Comparison of ENCODE assay signal across 8 cellular contexts in genomic region chr16:69123894-69124293, GRCh38. TPM values are rescaled to one million over a fixed set of nuclear protein-coding genes. Genes with fewer than 3 reads are reported as not detected.
DNase-seq lines count a peak whose midpoint lies in the region; ATAC-seq and TF ChIP-seq lines count a peak whose summit lies in the region.

No MANE protein-coding gene starts in this region.

- H3K36me3 ChIP-seq in Peyer's patch: peaks cover 0 to 23% (median 0%) of the 10 kb centered on the region in 3 donors
- H3K36me3 ChIP-seq in prostate gland: peaks cover 0 to 16% of the 10 kb centered on the region in 2 donors

- no peaks in the 10 kb centered on the region for H3K27me3 Mint-ChIP-seq in activated T-cell treated with anti-CD3 and anti-CD28 coated beads, Interleukin-2, amount 50 U/mL, for 72 hours (ENCODE audit: low read depth)

- H3K27ac ChIP-seq in Peyer's patch (no peak overlapping the region), foreskin keratinocyte (no peak overlapping the region), prostate gland (no peak overlapping the region)

- TF ChIP-seq POLR2A in Peyer's patch (IDR thresholded peaks at IDR 0.05): no peak
- no peak for TF ChIP-seq POLR2A in prostate gland (IDR thresholded peaks at IDR 0.05)

- WGBS in prostate gland: 77% methylated on average over 3 of the region's 3 CpGs

- no peak overlapping the region for H3K4me3 ChIP-seq in Peyer's patch
- no peak overlapping the region for H3K4me3 ChIP-seq in prostate gland

- TF ChIP-seq CTCF in Peyer's patch (IDR thresholded peaks at IDR 0.05): peak; percentile 33 to 84 (median 74)
- peak; percentile 83 for TF ChIP-seq CTCF in foreskin keratinocyte (conservative IDR thresholded peaks at IDR 0.05)
- TF ChIP-seq CTCF in prostate gland (IDR thresholded peaks at IDR 0.05): peak; percentile 13 to 77 (median 74)

- H3K4me3 Mint-ChIP-seq in activated T-cell treated with anti-CD3 and anti-CD28 coated beads, Interleukin-2, amount 50 U/mL, for 72 hours: no peak overlapping the region

- ATAC-seq in activated T-cell treated with anti-CD3 and anti-CD28 coated beads, Interleukin-2, amount 50 U/mL, for 72 hours (replicated peaks in 1 of 2): peak; percentile 47 to 49
- ATAC-seq in foreskin keratinocyte (no peak), HG02763 (IDR thresholded peaks at IDR 0.05; ENCODE audit: unreplicated experiment) (no peak)

- no peaks in the 10 kb centered on the region for H3K9me3 Mint-ChIP-seq in activated T-cell treated with anti-CD3 and anti-CD28 coated beads, Interleukin-2, amount 50 U/mL, for 72 hours

- H3K4me1 ChIP-seq in Peyer's patch (no peaks in the 10 kb centered on the region), foreskin keratinocyte (no peaks in the 10 kb centered on the region), prostate gland (replicated peaks) (no peaks in the 10 kb centered on the region)

- DNase-seq in COR-L47 (lab: John Stamatoyannopoulos, UW): peak; percentile 63
- DNase-seq in HuH-7 (ENCODE audit: low spot score): peak; percentile 64
- peak in 2 of 3 donors; percentile 50 to 82 for DNase-seq in Peyer's patch
- DNase-seq in activated T-cell treated with anti-CD3 and anti-CD28 coated beads, Interleukin-2, amount 50 U/mL, for 72 hours: peak; percentile 59 to 68
- peak in 1 of 2 donors; percentile 54 for DNase-seq in foreskin keratinocyte
- DNase-seq in prostate gland (ENCODE audit: low spot score): no peak
- DNase-seq in GM19240 (ENCODE audit: insufficient read length, low spot score): no peak

- peaks cover 5 to 8% of the 10 kb centered on the region in 2 donors for H3K36me3 Mint-ChIP-seq in activated T-cell treated with anti-CD3 and anti-CD28 coated beads, Interleukin-2, amount 50 U/mL, for 72 hours (ENCODE audit: insufficient read depth in 2 of 2)

- H3K4me1 Mint-ChIP-seq in activated T-cell treated with anti-CD3 and anti-CD28 coated beads, Interleukin-2, amount 50 U/mL, for 72 hours (ENCODE audit: low read depth): peaks cover 7% of the 10 kb centered on the region

- intact Hi-C loops in prostate gland (cut with DNase I): no loop called here

- H3K27me3 ChIP-seq in Peyer's patch (no peaks in the 10 kb centered on the region), foreskin keratinocyte (no peaks in the 10 kb centered on the region), prostate gland (replicated peaks; ENCODE audit: insufficient read depth) (no peaks in the 10 kb centered on the region)

- H3K27ac Mint-ChIP-seq in activated T-cell treated with anti-CD3 and anti-CD28 coated beads, Interleukin-2, amount 50 U/mL, for 72 hours: no peak overlapping the region

- H3K9me3 ChIP-seq in Peyer's patch (no peaks in the 10 kb centered on the region), prostate gland (no peaks in the 10 kb centered on the region)

RNA-seq across cellular contexts. Expression of gene CHTF8, which starts 8.5 kb away (rescaled TPM):
- total RNA-seq in Peyer's patch (10 to 100 TPM; 53.9 to 68.7 (median 60.2) TPM), foreskin keratinocyte (112 and 113 TPM in 2 replicates), prostate gland (100 to 1,000 TPM; 124 to 171 TPM)
- total RNA-seq in activated T-cell treated with anti-CD3 and anti-CD28 coated beads, Interleukin-2, amount 50 U/mL, for 72 hours: 100 to 1,000 TPM; 159 to 185 TPM
- 145 and 156 TPM in 2 replicates for polyA plus RNA-seq in foreskin keratinocyte

RNA-seq across cellular contexts. Expression of gene UTP4, which starts 8.6 kb away (rescaled TPM):
- total RNA-seq in Peyer's patch (10 to 100 TPM in 3 of 4 donors, 1 to 10 TPM in 1; 8.9 to 19.4 (median 13.1) TPM), foreskin keratinocyte (50.6 and 55.4 TPM in 2 replicates), prostate gland (10 to 100 TPM; 18.4 to 51.0 TPM)
- total RNA-seq in activated T-cell treated with anti-CD3 and anti-CD28 coated beads, Interleukin-2, amount 50 U/mL, for 72 hours: 100 to 1,000 TPM in 1 of 2 donors, 10 to 100 TPM in 1; 81.7 to 112 TPM
- polyA plus RNA-seq in foreskin keratinocyte: 49.5 and 63.3 TPM in 2 replicates

RNA-seq across cellular contexts. Expression of gene HAS3, which starts 18.4 kb away (rescaled TPM):
- total RNA-seq in Peyer's patch: 1 to 10 TPM; 1.1 to 2.5 (median 1.2) TPM
- 1 to 10 TPM; 1.2 to 1.4 TPM for total RNA-seq in activated T-cell treated with anti-CD3 and anti-CD28 coated beads, Interleukin-2, amount 50 U/mL, for 72 hours
- total RNA-seq in foreskin keratinocyte: 9.1 and 15.1 TPM in 2 replicates
- polyA plus RNA-seq in foreskin keratinocyte: 4.8 and 9.0 TPM in 2 replicates
- 1 to 10 TPM; 3.0 to 4.5 TPM for total RNA-seq in prostate gland

Comparison
In these comparisons a context has a peak if more than half of its experiments do, and no peak if none do; other contexts are left out.
1. DNase-seq: peak in COR-L47 (single experiment), HuH-7 (single experiment), Peyer's patch (2 of 3) and activated T-cell treated with anti-CD3 and anti-CD28 coated beads, Interleukin-2, amount 50 U/mL, for 72 hours (2 of 2); none in prostate gland (single experiment) and GM19240 (single experiment).
2. ATAC-seq: peak in activated T-cell treated with anti-CD3 and anti-CD28 coated beads, Interleukin-2, amount 50 U/mL, for 72 hours (2 of 2); none in foreskin keratinocyte (single experiment) and HG02763 (single experiment).
3. Peak in every context shown above with its lines, with median percentiles within 50 percentile points of each other: CTCF ChIP-seq.